20 cellular contexts compared by ENCODE assay signal in the genomic region with DNA sequence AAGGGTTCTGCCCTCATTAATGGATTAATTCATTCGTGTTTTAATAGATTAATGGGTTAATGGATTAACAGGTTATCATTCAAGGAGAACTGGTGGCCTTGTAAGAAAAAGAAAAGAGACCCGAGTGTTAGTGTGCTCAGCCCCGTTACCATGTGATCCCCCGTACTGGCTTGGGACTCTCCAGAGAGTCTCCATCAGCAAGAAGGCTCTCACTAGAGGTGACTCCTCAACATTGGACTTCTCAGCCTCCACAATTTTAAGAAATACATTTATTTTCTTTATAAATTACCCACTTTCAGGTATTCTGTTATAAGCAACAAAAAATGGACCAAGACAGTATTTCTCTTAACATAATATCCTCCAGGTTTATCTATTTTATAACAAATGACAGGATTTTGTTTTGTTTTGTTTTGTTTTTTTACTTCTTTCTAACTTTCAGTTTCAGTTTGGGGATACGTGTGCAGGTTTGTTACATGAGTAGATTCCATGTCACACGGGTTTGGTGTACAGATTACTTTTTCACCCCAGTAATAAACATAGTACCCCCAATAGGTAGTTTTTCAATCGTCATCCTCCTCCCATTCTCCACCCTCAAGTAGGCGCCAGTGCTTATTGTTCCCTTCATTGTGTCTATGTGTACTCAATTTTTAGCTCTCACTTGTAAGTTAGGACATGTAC.
"Had no signal": no experiment of that assay in that cellular context is flagged by ENCODE, and none has a peak within 500 bp of the region (broad histone marks: within the 10 kb centered on the region; RNA-seq: fewer than 3 reads in every experiment).

No MANE protein-coding gene starts in this region.

- H3K27ac ChIP-seq: body of pancreas, epithelial cell of prostate, lower lobe of right lung, parathyroid adenoma, spleen had no signal

- FAIRE-seq: islet of Langerhans had no signal

- H3K4me1 ChIP-seq: body of pancreas, lower lobe of right lung, parathyroid adenoma, spleen had no signal

- H3K27me3 Mint-ChIP-seq: activated CD4-positive, alpha-beta T cell treated with anti-CD3 and anti-CD28 coated beads, Interleukin-2, amount 10 ng/mL, durations not matched to agents 24 days and 14 days; activated CD8-positive, alpha-beta T cell treated with anti-CD3 and anti-CD28 coated beads for 36 hours; activated naive CD4-positive, alpha-beta T cell treated with anti-CD3 and anti-CD28 coated beads, Interleukin-2, amount 50 U/mL, for 24 hours; stimulated activated naive B cell treated with anti-CD40 and anti-IgM and Interleukin-4, amounts not matched to agents 10 μg/mL and 1 μg/mL and 100 μg/mL, for 72 hours had no signal

- H3K36me3 ChIP-seq: lower lobe of right lung, spleen had no signal

- H3K9me3 Mint-ChIP-seq: endodermal cell, nephron had no signal

- ATAC-seq: activated CD8-positive, alpha-beta T cell treated with anti-CD3 and anti-CD28 coated beads for 36 hours; activated T-cell treated with anti-CD3 and anti-CD28 coated beads, Interleukin-2, amount 50 U/mL, for 72 hours; body of pancreas; left cardiac atrium; lower lobe of right lung; stimulated activated naive B cell treated with anti-CD40 and anti-IgM and Interleukin-4, amounts not matched to agents 10 μg/mL and 1 μg/mL and 100 μg/mL, for 72 hours had no signal

- DNase-seq: activated CD4-positive, alpha-beta T cell treated with anti-CD3 and anti-CD28 coated beads, Interleukin-2, amount 10 ng/mL, durations not matched to agents 24 days and 14 days; activated CD4-positive, CD25-positive, alpha-beta regulatory T cell; activated CD8-positive, alpha-beta memory T cell treated with anti-CD3 and anti-CD28 coated beads, Interleukin-2, amount 50 U/mL, for 4 hours; activated CD8-positive, alpha-beta T cell treated with anti-CD3 and anti-CD28 coated beads for 36 hours; activated gamma-delta T cell; activated T-cell treated with anti-CD3 and anti-CD28 coated beads, Interleukin-2, amount 50 U/mL, for 72 hours; body of pancreas; endodermal cell; foreskin fibroblast; left cardiac atrium; lower lobe of right lung; spleen; stimulated activated CD4-positive, alpha-beta T cell treated with anti-CD3 and anti-CD28 coated beads, Interleukin-4, amount 100 ng/mL, for 4 hours; stimulated activated naive B cell treated with anti-CD40 and anti-IgM and Interleukin-4, amounts not matched to agents 10 μg/mL and 1 μg/mL and 100 μg/mL, for 72 hours; T-helper 2 cell had no signal

- H3K27me3 ChIP-seq: body of pancreas, spleen had no signal

- H3K79me2 ChIP-seq: parathyroid adenoma had no signal

- H3K36me3 Mint-ChIP-seq: activated naive CD4-positive, alpha-beta T cell treated with anti-CD3 and anti-CD28 coated beads, Interleukin-2, amount 50 U/mL, for 24 hours; stimulated activated naive B cell treated with anti-CD40 and anti-IgM and Interleukin-4, amounts not matched to agents 10 μg/mL and 1 μg/mL and 100 μg/mL, for 72 hours had no signal

- H3K27ac Mint-ChIP-seq: activated CD4-positive, alpha-beta T cell treated with anti-CD3 and anti-CD28 coated beads, Interleukin-2, amount 10 ng/mL, durations not matched to agents 24 days and 14 days; activated CD8-positive, alpha-beta T cell treated with anti-CD3 and anti-CD28 coated beads for 36 hours; activated naive CD4-positive, alpha-beta T cell treated with anti-CD3 and anti-CD28 coated beads, Interleukin-2, amount 50 U/mL, for 24 hours; activated T-cell treated with anti-CD3 and anti-CD28 coated beads, Interleukin-2, amount 50 U/mL, for 72 hours; endodermal cell; nephron; stimulated activated naive B cell treated with anti-CD40 and anti-IgM and Interleukin-4, amounts not matched to agents 10 μg/mL and 1 μg/mL and 100 μg/mL, for 72 hours had no signal

- H3K4me1 Mint-ChIP-seq: activated CD4-positive, alpha-beta T cell treated with anti-CD3 and anti-CD28 coated beads, Interleukin-2, amount 10 ng/mL, durations not matched to agents 24 days and 14 days; activated naive CD4-positive, alpha-beta T cell treated with anti-CD3 and anti-CD28 coated beads, Interleukin-2, amount 50 U/mL, for 24 hours; endodermal cell; nephron; stimulated activated naive B cell treated with anti-CD40 and anti-IgM and Interleukin-4, amounts not matched to agents 10 μg/mL and 1 μg/mL and 100 μg/mL, for 72 hours had no signal

- H3K4me3 Mint-ChIP-seq: activated CD4-positive, alpha-beta T cell treated with anti-CD3 and anti-CD28 coated beads, Interleukin-2, amount 10 ng/mL, durations not matched to agents 24 days and 14 days; activated CD8-positive, alpha-beta T cell treated with anti-CD3 and anti-CD28 coated beads for 36 hours; activated naive CD4-positive, alpha-beta T cell treated with anti-CD3 and anti-CD28 coated beads, Interleukin-2, amount 50 U/mL, for 24 hours; activated T-cell treated with anti-CD3 and anti-CD28 coated beads, Interleukin-2, amount 50 U/mL, for 72 hours; endodermal cell; nephron; stimulated activated naive B cell treated with anti-CD40 and anti-IgM and Interleukin-4, amounts not matched to agents 10 μg/mL and 1 μg/mL and 100 μg/mL, for 72 hours had no signal

- H2AFZ ChIP-seq: parathyroid adenoma had no signal

- H3K9me3 ChIP-seq: body of pancreas, lower lobe of right lung had no signal

- H3K9ac ChIP-seq: parathyroid adenoma had no signal

- H3K4me3 ChIP-seq: body of pancreas, lower lobe of right lung, spleen had no signal
